8 cellular contexts compared by ENCODE assay signal in genomic region chr16:87850009-87851006, GRCh38. TPM values are rescaled to one million over a fixed set of nuclear protein-coding genes. Genes with fewer than 3 reads are reported as not detected.
DNase-seq lines count a peak whose midpoint lies in the region; ATAC-seq and TF ChIP-seq lines count a peak whose summit lies in the region.

No MANE protein-coding gene starts in this region.

- H3K4me1 Mint-ChIP-seq in activated T-cell treated with anti-CD3 and anti-CD28 coated beads, Interleukin-2, amount 50 U/mL, for 4 hours (ENCODE audit: low read depth): peaks cover 25% of the 10 kb centered on the region

- peaks cover 33% of the 10 kb centered on the region for H3K36me3 Mint-ChIP-seq in activated T-cell treated with anti-CD3 and anti-CD28 coated beads, Interleukin-2, amount 50 U/mL, for 4 hours (ENCODE audit: insufficient read depth)

- H3K9me3 Mint-ChIP-seq in activated T-cell treated with anti-CD3 and anti-CD28 coated beads, Interleukin-2, amount 50 U/mL, for 4 hours: no peaks in the 10 kb centered on the region

- DNase-seq in 8988T (peak; percentile 98), esophagus squamous epithelium (lab: John Stamatoyannopoulos, UW) (no peak), omental fat pad (ENCODE audit: low spot score) (peak; percentile 46), upper lobe of right lung (peak; percentile 86), amniotic stem cell (lab: John Stamatoyannopoulos, UW) (no peak)
- peak; percentile 70 for DNase-seq in activated T-cell treated with anti-CD3 and anti-CD28 coated beads, Interleukin-2, amount 50 U/mL, for 4 hours

- H3K36me3 ChIP-seq in OCI-LY3 (replicated peaks; ENCODE audit: low read depth, low read length) (peaks cover 74% of the 10 kb centered on the region), esophagus squamous epithelium (peaks cover 0 to 43% (median 0%) of the 10 kb centered on the region in 3 donors), upper lobe of right lung (no peaks in the 10 kb centered on the region)

- H3K9ac ChIP-seq in OCI-LY3 (ENCODE audit: low read length): no peak overlapping the region

- WGBS in esophagus squamous epithelium, 2 donors: 35 to 76% methylated on average over 5 to 6 of the region's 25 CpGs

- H3K27me3 Mint-ChIP-seq in activated T-cell treated with anti-CD3 and anti-CD28 coated beads, Interleukin-2, amount 50 U/mL, for 4 hours (ENCODE audit: low read depth): no peaks in the 10 kb centered on the region

- TF ChIP-seq POLR2A in GM18505 (IDR thresholded peaks at IDR 0.05; ENCODE audit: borderline replicate concordance, extremely low read depth, insufficient read depth, insufficient read length): peak; percentile 35
- no peak for TF ChIP-seq POLR2A in esophagus squamous epithelium (IDR thresholded peaks at IDR 0.05)

- H3K27me3 ChIP-seq in OCI-LY3 (ENCODE audit: low read depth, low read length): no peaks in the 10 kb centered on the region
- peaks cover 0 to 24% (median 0%) of the 10 kb centered on the region in 4 donors for H3K27me3 ChIP-seq in esophagus squamous epithelium
- H3K27me3 ChIP-seq in upper lobe of right lung: no peaks in the 10 kb centered on the region

- H3K4me1 ChIP-seq in OCI-LY3 (ENCODE audit: low read length) (peaks cover 43% of the 10 kb centered on the region), esophagus squamous epithelium (peaks cover 59 to 100% (median 82%) of the 10 kb centered on the region in 3 donors), upper lobe of right lung (peaks cover 27% of the 10 kb centered on the region)

- ATAC-seq in GM18505 (IDR thresholded peaks at IDR 0.05; ENCODE audit: unreplicated experiment): no peak
- peak; percentile 32 to 46 for ATAC-seq in activated T-cell treated with anti-CD3 and anti-CD28 coated beads, Interleukin-2, amount 50 U/mL, for 4 hours
- ATAC-seq in omental fat pad (ENCODE audit: low FRiP score): no peak
- ATAC-seq in upper lobe of right lung: peak; percentile 63

- no peaks in the 10 kb centered on the region for H3K9me3 ChIP-seq in OCI-LY3 (ENCODE audit: insufficient read depth, low read length)
- H3K9me3 ChIP-seq in esophagus squamous epithelium: no peaks in the 10 kb centered on the region
- no peaks in the 10 kb centered on the region for H3K9me3 ChIP-seq in upper lobe of right lung

- peaks cover 97% of the 10 kb centered on the region for H3K79me2 ChIP-seq in OCI-LY3 (ENCODE audit: low read length)

- peaks cover 89% of the 10 kb centered on the region for H4K20me1 ChIP-seq in OCI-LY3 (ENCODE audit: insufficient read depth, low read length)

- TF ChIP-seq CTCF in OCI-LY3 (IDR thresholded peaks at IDR 0.05; ENCODE audit: low read depth, low read length) (peak; percentile 94), esophagus squamous epithelium (IDR thresholded peaks at IDR 0.05) (peak; percentile 92 to 96 (median 94)), omental fat pad (IDR thresholded peaks at IDR 0.05) (peak in 2 of 3 donors; percentile 35 to 78), upper lobe of right lung (IDR thresholded peaks at IDR 0.05) (peak; percentile 94)

- no peak overlapping the region for H3K4me3 ChIP-seq in OCI-LY3 (ENCODE audit: low read length)
- H3K4me3 ChIP-seq in esophagus squamous epithelium: no peak overlapping the region
- no peak overlapping the region for H3K4me3 ChIP-seq in upper lobe of right lung

- intact Hi-C loops in esophagus squamous epithelium (cut with DNase I) (no loop called here), upper lobe of right lung (cut with DNase I) (no loop called here)

- no peak overlapping the region for H3K4me3 Mint-ChIP-seq in activated T-cell treated with anti-CD3 and anti-CD28 coated beads, Interleukin-2, amount 50 U/mL, for 4 hours

- H3K27ac ChIP-seq in OCI-LY3 (ENCODE audit: low read length) (peak overlapping the region; percentile 53), esophagus squamous epithelium (peak overlapping the region; percentile 58 to 86 (median 80)), upper lobe of right lung (no peak overlapping the region)

- H2AFZ ChIP-seq in OCI-LY3 (ENCODE audit: low read depth, low read length): no peak overlapping the region

- peak overlapping the region; percentile 31 for H3K4me2 ChIP-seq in OCI-LY3 (ENCODE audit: low read length)

RNA-seq across cellular contexts. Expression of gene SLC7A5, which starts 19.0 kb away (rescaled TPM):
- 100 to 1,000 TPM; 814 to 984 (median 886) TPM for total RNA-seq in activated T-cell treated with anti-CD3 and anti-CD28 coated beads, Interleukin-2, amount 50 U/mL, for 4 hours
- 100 to 1,000 TPM in 3 of 4 donors, 10 to 100 TPM in 1; 75.3 to 179 (median 145) TPM for total RNA-seq in esophagus squamous epithelium
- 10 to 100 TPM in 1 of 4 donors, 1 to 10 TPM in 3; 1.5 to 31.8 (median 5.4) TPM for total RNA-seq in omental fat pad
- total RNA-seq in upper lobe of right lung: 13.5 TPM

Comparison
In these comparisons a context has a peak if more than half of its experiments do, and no peak if none do; other contexts are left out.
1. DNase-seq: peak in 8988T (single experiment), activated T-cell treated with anti-CD3 and anti-CD28 coated beads, Interleukin-2, amount 50 U/mL, for 4 hours (single experiment), omental fat pad (single experiment) and upper lobe of right lung (single experiment); none in esophagus squamous epithelium (single experiment) and amniotic stem cell (single experiment).
2. ATAC-seq: peak in activated T-cell treated with anti-CD3 and anti-CD28 coated beads, Interleukin-2, amount 50 U/mL, for 4 hours (2 of 2) and upper lobe of right lung (single experiment); none in GM18505 (single experiment) and omental fat pad (single experiment).
3. RNA of gene SLC7A5, which starts 19.0 kb away (total RNA-seq): 814 to 984 TPM in activated T-cell treated with anti-CD3 and anti-CD28 coated beads, Interleukin-2, amount 50 U/mL, for 4 hours; 75.3 to 179 TPM in esophagus squamous epithelium, 13.5 TPM in upper lobe of right lung (single experiment) and 1.5 to 31.8 TPM in omental fat pad; every median in the first group is over 4 times any median in the second.
4. Peak in every context shown above with its lines, with median percentiles within 50 percentile points of each other: CTCF ChIP-seq.